8 cellular contexts compared by ENCODE assay signal in genomic region chr2:215435261-215435808, GRCh38. TPM values are rescaled to one million over a fixed set of nuclear protein-coding genes. Genes with fewer than 3 reads are reported as not detected.
DNase-seq lines count a peak whose midpoint lies in the region; ATAC-seq and TF ChIP-seq lines count a peak whose summit lies in the region.

No MANE protein-coding gene starts in this region.

- WGBS in thyroid gland, 2 donors = 3 to 6% methylated on average over 22 to 23 of the region's 26 CpGs

- H3K4me3 ChIP-seq in GM12865 (ENCODE audit: low read depth, low read length) = peak overlapping the region; percentile 5; the same call in 1 of the 2 replicates
- H3K4me3 ChIP-seq in lower lobe of right lung = peak overlapping the region; percentile 63
- peak overlapping the region in 2 of 3 donors; percentile 24 to 38 for H3K4me3 ChIP-seq in thyroid gland (replicated peaks in 1 of 3)

- H3K36me3 ChIP-seq in lower lobe of right lung (peaks cover 6% of the 10 kb centered on the region), thyroid gland (no peaks in the 10 kb centered on the region)

- peak overlapping the region; percentile 75 for H3K27ac ChIP-seq in lower lobe of right lung
- peak overlapping the region in 2 of 3 donors; percentile 37 to 73 for H3K27ac ChIP-seq in thyroid gland

- no peak for TF ChIP-seq POLR2A in thyroid gland (IDR thresholded peaks at IDR 0.05)

- H3K27me3 ChIP-seq in lower lobe of right lung (ENCODE audit: low read depth) (no peaks in the 10 kb centered on the region), thyroid gland (no peaks in the 10 kb centered on the region)

- peaks cover 49% of the 10 kb centered on the region for H3K36me3 Mint-ChIP-seq in chondrocyte (ENCODE audit: low read depth)

- ATAC-seq in lower lobe of right lung = peak; percentile 64 to 66

- H3K9me3 ChIP-seq in lower lobe of right lung (no peaks in the 10 kb centered on the region), thyroid gland (no peaks in the 10 kb centered on the region)

- H3K4me1 Mint-ChIP-seq in chondrocyte (ENCODE audit: low read depth) = peaks cover 60% of the 10 kb centered on the region

- H3K9me3 Mint-ChIP-seq in chondrocyte (ENCODE audit: low read depth) = no peaks in the 10 kb centered on the region

- H3K27me3 Mint-ChIP-seq in chondrocyte (ENCODE audit: low read depth) = no peaks in the 10 kb centered on the region

- H3K4me1 ChIP-seq in lower lobe of right lung (peaks cover 27% of the 10 kb centered on the region), thyroid gland (peaks cover 7% of the 10 kb centered on the region in 2 donors)

- DNase-seq in GM12865 (ENCODE audit: low read depth) (no peak), H4 (ENCODE audit: low spot score) (peak; percentile 23), NCI-H510A (lab: John Stamatoyannopoulos, UW) (peak; percentile 5), chondrocyte (ENCODE audit: low spot score) (peak; percentile 94), lower lobe of right lung (peak; percentile 53), thyroid gland (peak; percentile 5 to 12), DMS79 (lab: John Stamatoyannopoulos, UW) (no peak), A172 (ENCODE audit: low spot score) (no peak)

- intact Hi-C loops in lower lobe of right lung (cut with DNase I) = no loop called here
- intact Hi-C loops in thyroid gland (cut with DNase I) = no loop called here

- H3K4me3 Mint-ChIP-seq in chondrocyte (ENCODE audit: unreplicated experiment) = peak overlapping the region; percentile 84

- TF ChIP-seq CTCF in GM12865 (IDR thresholded peaks at IDR 0.05; ENCODE audit: insufficient read depth, low read depth, low read length, missing control alignments) (no peak), chondrocyte (IDR thresholded peaks at IDR 0.05) (no peak), lower lobe of right lung (IDR thresholded peaks at IDR 0.05) (no peak), thyroid gland (IDR thresholded peaks at IDR 0.05) (no peak)

- peak overlapping the region; percentile 99 for H3K27ac Mint-ChIP-seq in chondrocyte (ENCODE audit: unreplicated experiment)

RNA-seq across cellular contexts. Expression of gene FN1, which starts 0.5 kb away (rescaled TPM):
- total RNA-seq in H4 (2014; rRNA removed; shearing (Covaris generic)) = 246 and 270 TPM in 2 replicates
- 30,644 to 36,263 TPM (median 31,288 TPM) in 3 replicates for total RNA-seq in chondrocyte
- 1,248 TPM for total RNA-seq in lower lobe of right lung
- 100 to 1,000 TPM in 2 of 4 donors, 10 to 100 TPM in 2; 89.1 to 312 (median 156) TPM for total RNA-seq in thyroid gland
- 15.5 and 17.2 TPM in 2 replicates for total RNA-seq in A172 (2014; rRNA removed; shearing (Covaris generic))

Comparison
In these comparisons a context has a peak if more than half of its experiments do, and no peak if none do; other contexts are left out.
1. DNase-seq: peak in H4 (single experiment), NCI-H510A (single experiment), chondrocyte (single experiment), lower lobe of right lung (single experiment) and thyroid gland (2 of 2); none in GM12865 (single experiment), DMS79 (single experiment) and A172 (single experiment).
2. H3K4me3 ChIP-seq: peak in every context shown above with its lines; median percentile 63 in lower lobe of right lung; 31 in thyroid gland; 5 in GM12865.
3. RNA of gene FN1, which starts 0.5 kb away (total RNA-seq): 30,644 to 36,263 TPM in chondrocyte; 1,248 TPM in lower lobe of right lung (single experiment), 246 to 270 TPM in H4, 89.1 to 312 TPM in thyroid gland and 15.5 to 17.2 TPM in A172; every median in the first group is over 10 times any median in the second.